ENCODE assay signal across 1 cellular context in the genomic region with DNA sequence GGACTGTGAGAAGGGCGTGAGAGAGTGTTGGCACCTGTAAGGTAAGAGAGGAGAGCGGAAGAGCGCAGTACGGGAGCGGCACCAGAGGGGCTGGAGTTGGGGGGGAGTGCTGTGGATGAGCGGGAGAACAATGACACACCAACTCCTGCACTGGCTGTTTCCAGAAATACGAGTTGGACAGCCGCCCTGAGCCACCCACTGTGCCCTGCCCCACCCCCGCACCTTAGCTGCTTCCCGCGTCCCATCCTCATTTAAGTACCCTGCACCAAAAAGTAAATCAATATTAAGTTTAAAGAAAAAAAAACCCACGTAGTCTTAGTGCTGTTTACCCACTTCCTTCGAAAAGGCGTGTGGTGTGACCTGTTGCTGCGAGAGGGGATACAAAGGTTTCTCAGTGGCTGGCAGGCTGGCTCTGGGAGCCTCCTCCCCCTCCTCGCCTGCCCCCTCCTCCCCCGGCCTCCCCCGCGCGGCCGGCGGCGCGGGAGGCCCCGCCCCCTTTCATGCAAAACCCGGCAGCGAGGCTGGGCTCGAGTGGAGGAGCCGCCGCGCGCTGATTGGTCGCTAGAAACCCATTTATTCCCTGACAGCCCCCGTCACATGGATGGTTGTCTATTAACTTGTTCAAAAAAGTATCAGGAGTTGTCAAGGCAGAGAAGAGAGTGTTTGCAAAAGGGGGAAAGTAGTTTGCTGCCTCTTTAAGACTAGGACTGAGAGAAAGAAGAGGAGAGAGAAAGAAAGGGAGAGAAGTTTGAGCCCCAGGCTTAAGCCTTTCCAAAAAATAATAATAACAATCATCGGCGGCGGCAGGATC.
A peak's percentile ranks its signal among the peaks of the same experiment; 100 is the strongest.
TF ChIP-seq lines count a peak whose summit lies in the region.

A gene (plus strand): TSS at position 601 of the 811 bp plus-strand sequence. CDS start 436 bp downstream, outside the sequence.

TF ChIP-seq in GM23338, 12 proteins besides CTCF, POLR2A, EP300 and RAD21 (continued from another document):
- TF ChIP-seq, protein P1, sequence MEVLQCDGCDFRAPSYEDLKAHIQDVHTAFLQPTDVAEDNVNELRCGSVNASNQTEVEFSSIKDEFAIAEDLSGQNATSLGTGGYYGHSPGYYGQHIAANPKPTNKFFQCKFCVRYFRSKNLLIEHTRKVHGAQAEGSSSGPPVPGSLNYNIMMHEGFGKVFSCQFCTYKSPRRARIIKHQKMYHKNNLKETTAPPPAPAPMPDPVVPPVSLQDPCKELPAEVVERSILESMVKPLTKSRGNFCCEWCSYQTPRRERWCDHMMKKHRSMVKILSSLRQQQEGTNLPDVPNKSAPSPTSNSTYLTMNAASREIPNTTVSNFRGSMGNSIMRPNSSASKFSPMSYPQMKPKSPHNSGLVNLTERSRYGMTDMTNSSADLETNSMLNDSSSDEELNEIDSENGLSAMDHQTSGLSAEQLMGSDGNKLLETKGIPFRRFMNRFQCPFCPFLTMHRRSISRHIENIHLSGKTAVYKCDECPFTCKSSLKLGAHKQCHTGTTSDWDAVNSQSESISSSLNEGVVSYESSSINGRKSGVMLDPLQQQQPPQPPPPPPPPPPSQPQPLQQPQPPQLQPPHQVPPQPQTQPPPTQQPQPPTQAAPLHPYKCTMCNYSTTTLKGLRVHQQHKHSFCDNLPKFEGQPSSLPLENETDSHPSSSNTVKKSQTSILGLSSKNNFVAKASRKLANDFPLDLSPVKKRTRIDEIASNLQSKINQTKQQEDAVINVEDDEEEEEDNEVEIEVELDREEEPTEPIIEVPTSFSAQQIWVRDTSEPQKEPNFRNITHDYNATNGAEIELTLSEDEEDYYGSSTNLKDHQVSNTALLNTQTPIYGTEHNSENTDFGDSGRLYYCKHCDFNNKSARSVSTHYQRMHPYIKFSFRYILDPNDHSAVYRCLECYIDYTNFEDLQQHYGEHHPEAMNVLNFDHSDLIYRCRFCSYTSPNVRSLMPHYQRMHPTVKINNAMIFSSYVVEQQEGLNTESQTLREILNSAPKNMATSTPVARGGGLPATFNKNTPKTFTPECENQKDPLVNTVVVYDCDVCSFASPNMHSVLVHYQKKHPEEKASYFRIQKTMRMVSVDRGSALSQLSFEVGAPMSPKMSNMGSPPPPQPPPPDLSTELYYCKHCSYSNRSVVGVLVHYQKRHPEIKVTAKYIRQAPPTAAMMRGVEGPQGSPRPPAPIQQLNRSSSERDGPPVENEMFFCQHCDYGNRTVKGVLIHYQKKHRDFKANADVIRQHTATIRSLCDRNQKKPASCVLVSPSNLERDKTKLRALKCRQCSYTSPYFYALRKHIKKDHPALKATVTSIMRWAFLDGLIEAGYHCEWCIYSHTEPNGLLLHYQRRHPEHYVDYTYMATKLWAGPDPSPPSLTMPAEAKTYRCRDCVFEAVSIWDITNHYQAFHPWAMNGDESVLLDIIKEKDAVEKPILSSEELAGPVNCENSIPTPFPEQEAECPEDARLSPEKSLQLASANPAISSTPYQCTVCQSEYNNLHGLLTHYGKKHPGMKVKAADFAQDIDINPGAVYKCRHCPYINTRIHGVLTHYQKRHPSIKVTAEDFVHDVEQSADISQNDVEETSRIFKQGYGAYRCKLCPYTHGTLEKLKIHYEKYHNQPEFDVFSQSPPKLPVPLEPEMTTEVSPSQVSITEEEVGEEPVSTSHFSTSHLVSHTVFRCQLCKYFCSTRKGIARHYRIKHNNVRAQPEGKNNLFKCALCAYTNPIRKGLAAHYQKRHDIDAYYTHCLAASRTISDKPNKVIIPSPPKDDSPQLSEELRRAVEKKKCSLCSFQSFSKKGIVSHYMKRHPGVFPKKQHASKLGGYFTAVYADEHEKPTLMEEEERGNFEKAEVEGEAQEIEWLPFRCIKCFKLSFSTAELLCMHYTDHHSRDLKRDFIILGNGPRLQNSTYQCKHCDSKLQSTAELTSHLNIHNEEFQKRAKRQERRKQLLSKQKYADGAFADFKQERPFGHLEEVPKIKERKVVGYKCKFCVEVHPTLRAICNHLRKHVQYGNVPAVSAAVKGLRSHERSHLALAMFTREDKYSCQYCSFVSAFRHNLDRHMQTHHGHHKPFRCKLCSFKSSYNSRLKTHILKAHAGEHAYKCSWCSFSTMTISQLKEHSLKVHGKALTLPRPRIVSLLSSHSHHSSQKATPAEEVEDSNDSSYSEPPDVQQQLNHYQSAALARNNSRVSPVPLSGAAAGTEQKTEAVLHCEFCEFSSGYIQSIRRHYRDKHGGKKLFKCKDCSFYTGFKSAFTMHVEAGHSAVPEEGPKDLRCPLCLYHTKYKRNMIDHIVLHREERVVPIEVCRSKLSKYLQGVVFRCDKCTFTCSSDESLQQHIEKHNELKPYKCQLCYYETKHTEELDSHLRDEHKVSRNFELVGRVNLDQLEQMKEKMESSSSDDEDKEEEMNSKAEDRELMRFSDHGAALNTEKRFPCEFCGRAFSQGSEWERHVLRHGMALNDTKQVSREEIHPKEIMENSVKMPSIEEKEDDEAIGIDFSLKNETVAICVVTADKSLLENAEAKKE (CRISPR knock-in tag; IDR thresholded peaks at IDR 0.05) = no peak
- TF ChIP-seq ZNF331 (CRISPR knock-in tag; IDR thresholded peaks at IDR 0.05; ENCODE audit: low read depth) = no peak
- TF ChIP-seq EZH2phosphoT487 (IDR thresholded peaks at IDR 0.05; ENCODE audit: unreplicated experiment) = no peak
- TF ChIP-seq POLR2AphosphoS5 (IDR thresholded peaks at IDR 0.05; ENCODE audit: low read depth) = peak; percentile 99
- TF ChIP-seq, protein P2, sequence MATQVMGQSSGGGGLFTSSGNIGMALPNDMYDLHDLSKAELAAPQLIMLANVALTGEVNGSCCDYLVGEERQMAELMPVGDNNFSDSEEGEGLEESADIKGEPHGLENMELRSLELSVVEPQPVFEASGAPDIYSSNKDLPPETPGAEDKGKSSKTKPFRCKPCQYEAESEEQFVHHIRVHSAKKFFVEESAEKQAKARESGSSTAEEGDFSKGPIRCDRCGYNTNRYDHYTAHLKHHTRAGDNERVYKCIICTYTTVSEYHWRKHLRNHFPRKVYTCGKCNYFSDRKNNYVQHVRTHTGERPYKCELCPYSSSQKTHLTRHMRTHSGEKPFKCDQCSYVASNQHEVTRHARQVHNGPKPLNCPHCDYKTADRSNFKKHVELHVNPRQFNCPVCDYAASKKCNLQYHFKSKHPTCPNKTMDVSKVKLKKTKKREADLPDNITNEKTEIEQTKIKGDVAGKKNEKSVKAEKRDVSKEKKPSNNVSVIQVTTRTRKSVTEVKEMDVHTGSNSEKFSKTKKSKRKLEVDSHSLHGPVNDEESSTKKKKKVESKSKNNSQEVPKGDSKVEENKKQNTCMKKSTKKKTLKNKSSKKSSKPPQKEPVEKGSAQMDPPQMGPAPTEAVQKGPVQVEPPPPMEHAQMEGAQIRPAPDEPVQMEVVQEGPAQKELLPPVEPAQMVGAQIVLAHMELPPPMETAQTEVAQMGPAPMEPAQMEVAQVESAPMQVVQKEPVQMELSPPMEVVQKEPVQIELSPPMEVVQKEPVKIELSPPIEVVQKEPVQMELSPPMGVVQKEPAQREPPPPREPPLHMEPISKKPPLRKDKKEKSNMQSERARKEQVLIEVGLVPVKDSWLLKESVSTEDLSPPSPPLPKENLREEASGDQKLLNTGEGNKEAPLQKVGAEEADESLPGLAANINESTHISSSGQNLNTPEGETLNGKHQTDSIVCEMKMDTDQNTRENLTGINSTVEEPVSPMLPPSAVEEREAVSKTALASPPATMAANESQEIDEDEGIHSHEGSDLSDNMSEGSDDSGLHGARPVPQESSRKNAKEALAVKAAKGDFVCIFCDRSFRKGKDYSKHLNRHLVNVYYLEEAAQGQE (IDR thresholded peaks at IDR 0.05; ENCODE audit: unreplicated experiment) = peak; percentile 18
- TF ChIP-seq, protein P3, sequence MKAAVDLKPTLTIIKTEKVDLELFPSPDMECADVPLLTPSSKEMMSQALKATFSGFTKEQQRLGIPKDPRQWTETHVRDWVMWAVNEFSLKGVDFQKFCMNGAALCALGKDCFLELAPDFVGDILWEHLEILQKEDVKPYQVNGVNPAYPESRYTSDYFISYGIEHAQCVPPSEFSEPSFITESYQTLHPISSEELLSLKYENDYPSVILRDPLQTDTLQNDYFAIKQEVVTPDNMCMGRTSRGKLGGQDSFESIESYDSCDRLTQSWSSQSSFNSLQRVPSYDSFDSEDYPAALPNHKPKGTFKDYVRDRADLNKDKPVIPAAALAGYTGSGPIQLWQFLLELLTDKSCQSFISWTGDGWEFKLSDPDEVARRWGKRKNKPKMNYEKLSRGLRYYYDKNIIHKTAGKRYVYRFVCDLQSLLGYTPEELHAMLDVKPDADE (IDR thresholded peaks at IDR 0.05) = no peak; the same call in none of the 2 replicates
TF ChIP-seq in GM23338: peak in this region for 3.
